8 cellular contexts compared by ENCODE assay signal in the genomic region with DNA sequence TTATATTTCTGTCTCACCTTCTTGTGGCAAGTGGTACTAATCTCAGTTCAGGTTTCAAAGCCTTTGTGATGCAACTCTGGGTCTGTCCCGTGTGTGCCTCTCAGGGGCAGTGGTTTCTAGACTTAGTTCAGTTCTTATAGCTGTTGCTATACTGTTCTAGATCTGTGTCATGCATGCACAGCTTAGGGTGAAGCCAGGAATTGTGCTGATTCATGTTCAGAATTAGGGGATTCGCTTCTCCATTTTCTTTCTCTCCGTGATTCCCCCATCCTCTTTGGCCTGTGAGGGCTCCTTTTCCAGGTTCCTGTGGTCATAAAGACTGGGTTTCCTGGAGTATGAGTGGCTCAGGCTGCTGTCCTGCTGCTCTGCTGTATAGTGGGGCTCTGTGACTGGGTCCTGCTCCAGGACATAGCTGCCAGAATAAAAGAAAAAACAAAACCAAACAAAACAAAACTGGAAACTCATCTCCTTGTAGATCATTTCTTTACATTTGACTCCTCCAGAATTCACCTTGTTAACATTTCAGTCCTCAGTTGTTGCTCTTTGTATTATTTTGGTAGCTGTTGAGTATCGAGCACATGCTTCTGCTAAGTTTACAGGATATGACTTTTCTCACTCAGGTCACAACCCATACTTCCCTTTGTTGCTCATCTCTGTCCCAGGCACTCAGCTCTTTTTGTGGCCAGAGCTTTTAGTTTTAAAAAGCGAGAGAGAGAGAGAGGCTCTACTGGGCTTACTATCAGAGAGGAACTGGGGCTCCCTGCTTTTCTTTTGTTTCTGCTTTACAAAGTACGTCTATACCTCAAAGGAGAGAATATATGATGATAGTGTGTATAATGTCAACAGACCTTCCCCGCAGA. TPM values are rescaled to one million over a fixed set of nuclear protein-coding genes. Genes with fewer than 3 reads are reported as not detected.
DNase-seq lines count a peak whose midpoint lies in the region; ATAC-seq and TF ChIP-seq lines count a peak whose summit lies in the region.

No MANE protein-coding gene starts in this region.

- peak overlapping the region; percentile 81 to 88 for H3K4me3 Mint-ChIP-seq in activated T-cell treated with anti-CD3 and anti-CD28 coated beads, Interleukin-2, amount 50 U/mL, for 72 hours

- in situ Hi-C loops in GM13976 (cut with MboI; ENCODE audit: low sequenced_read_pairs, unreplicated experiment) = no loop called here

- peak overlapping the region; percentile 98 for H3K27ac ChIP-seq in KMS-11
- H3K27ac ChIP-seq in heart right ventricle = peak overlapping the region in 7 of 10 donors; percentile 11 to 75 (median 53)
- H3K27ac ChIP-seq in aorta (ENCODE audit: low read depth in 1 of 2, low read length in 2 of 2) = no peak overlapping the region
- no peak overlapping the region for H3K27ac ChIP-seq in WERI-Rb-1

- DNase-seq in GM13976 (ENCODE audit: low spot score) = peak; percentile 52
- peak; percentile 58 for DNase-seq in H4 (ENCODE audit: low spot score)
- peak; percentile 68 to 75 for DNase-seq in activated T-cell treated with anti-CD3 and anti-CD28 coated beads, Interleukin-2, amount 50 U/mL, for 72 hours
- no peak for DNase-seq in heart right ventricle
- peak; percentile 41 to 51 for DNase-seq in stimulated activated CD4-positive, alpha-beta T cell treated with anti-CD3 and anti-CD28 coated beads, Interleukin-15, amount 100 ng/mL, for 48 hours (ENCODE audit: low read depth in 2 of 2)
- DNase-seq in aorta = no peak
- DNase-seq in WERI-Rb-1 = no peak

- peak overlapping the region; percentile 93 for H3K4me3 ChIP-seq in KMS-11 (IDR thresholded peaks at IDR 0.05; ENCODE audit: insufficient read depth, low read depth, low read length)
- peak overlapping the region in 4 of 10 donors; percentile 1 to 20 (median 4) for H3K4me3 ChIP-seq in heart right ventricle
- no peak overlapping the region for H3K4me3 ChIP-seq in aorta (ENCODE audit: low read length in 2 of 2)
- H3K4me3 ChIP-seq in WERI-Rb-1 (ENCODE audit: low read depth, low read length) = no peak overlapping the region

- H3K36me3 ChIP-seq in KMS-11 (ENCODE audit: insufficient read depth) (no peaks in the 10 kb centered on the region), heart right ventricle (no peaks in the 10 kb centered on the region), aorta (ENCODE audit: control insufficient read depth in 1 of 2, insufficient read depth in 2 of 2, low read length in 1 of 2) (no peaks in the 10 kb centered on the region), WERI-Rb-1 (no peaks in the 10 kb centered on the region)

- peak overlapping the region; percentile 95 for H3K27ac Mint-ChIP-seq in activated T-cell treated with anti-CD3 and anti-CD28 coated beads, Interleukin-2, amount 50 U/mL, for 72 hours

- peaks cover 1 to 4% of the 10 kb centered on the region in 2 donors for H3K9me3 Mint-ChIP-seq in activated T-cell treated with anti-CD3 and anti-CD28 coated beads, Interleukin-2, amount 50 U/mL, for 72 hours

- peaks cover 1 to 12% of the 10 kb centered on the region in 2 donors for H3K36me3 Mint-ChIP-seq in activated T-cell treated with anti-CD3 and anti-CD28 coated beads, Interleukin-2, amount 50 U/mL, for 72 hours (ENCODE audit: insufficient read depth in 2 of 2)

- TF ChIP-seq CTCF in GM13976 (IDR thresholded peaks at IDR 0.05; ENCODE audit: borderline replicate concordance, control extremely low read depth, extremely low read depth, insufficient read depth, missing control alignments) (no peak), KMS-11 (conservative IDR thresholded peaks at IDR 0.05; ENCODE audit: low read depth, low read length) (no peak), heart right ventricle (IDR thresholded peaks at IDR 0.05) (no peak), WERI-Rb-1 (IDR thresholded peaks at IDR 0.05; ENCODE audit: low read depth, low read length) (no peak)

- H3K9me3 ChIP-seq in heart right ventricle (peaks cover 0 to 9% (median 0%) of the 10 kb centered on the region in 11 donors), aorta (ENCODE audit: control insufficient read depth, low read length) (no peaks in the 10 kb centered on the region), WERI-Rb-1 (ENCODE audit: severe bottlenecking) (no peaks in the 10 kb centered on the region)

- WGBS in heart right ventricle, 2 donors = 33% methylated on average over 7 of the region's 7 CpGs
- 64 to 74% methylated on average over 7 of the region's 7 CpGs for WGBS in aorta, 2 donors

- peak overlapping the region; percentile 50 for H2AFZ ChIP-seq in KMS-11 (ENCODE audit: low read depth)

- H3K79me2 ChIP-seq in KMS-11 (ENCODE audit: insufficient read depth, low read depth) = peaks cover 19% of the 10 kb centered on the region; the same call in 1 of the 2 replicates

- H3K4me1 ChIP-seq in KMS-11 (ENCODE audit: low read depth, poor library complexity, severe bottlenecking) (peaks cover 55% of the 10 kb centered on the region), heart right ventricle (peaks cover 0 to 30% (median 23%) of the 10 kb centered on the region in 9 donors), aorta (ENCODE audit: control insufficient read depth in 1 of 2, insufficient read depth in 2 of 2, low read length in 2 of 2) (no peaks in the 10 kb centered on the region)

- ATAC-seq in activated T-cell treated with anti-CD3 and anti-CD28 coated beads, Interleukin-2, amount 50 U/mL, for 72 hours (replicated peaks in 1 of 2) = peak; percentile 90 to 91
- ATAC-seq in heart right ventricle = peak in 7 of 8 donors; percentile 72 to 82 (median 75)
- no peak for ATAC-seq in aorta (ENCODE audit: low FRiP score)

- H4K20me1 ChIP-seq in KMS-11 (ENCODE audit: insufficient read depth) = no peaks in the 10 kb centered on the region

- H3K27me3 Mint-ChIP-seq in activated T-cell treated with anti-CD3 and anti-CD28 coated beads, Interleukin-2, amount 50 U/mL, for 72 hours (ENCODE audit: low read depth) = peaks cover 5% of the 10 kb centered on the region

- H3K27me3 ChIP-seq in KMS-11 (ENCODE audit: insufficient read depth, low read depth) (no peaks in the 10 kb centered on the region), heart right ventricle (no peaks in the 10 kb centered on the region), aorta (ENCODE audit: control insufficient read depth in 1 of 2, insufficient read depth in 2 of 2, low read length in 1 of 2) (no peaks in the 10 kb centered on the region), WERI-Rb-1 (ENCODE audit: insufficient read depth, low read depth, severe bottlenecking) (no peaks in the 10 kb centered on the region)

- peak overlapping the region; percentile 89 for H3K9ac ChIP-seq in KMS-11

- intact Hi-C loops in heart right ventricle (cut with DNase I) (no loop called here), aorta (cut with DNase I) (no loop called here)

- peak overlapping the region; percentile 88 for H3K4me2 ChIP-seq in KMS-11

- peaks cover 58% of the 10 kb centered on the region for H3K4me1 Mint-ChIP-seq in activated T-cell treated with anti-CD3 and anti-CD28 coated beads, Interleukin-2, amount 50 U/mL, for 72 hours (ENCODE audit: low read depth)

RNA-seq across cellular contexts. Expression of gene CERS6, which starts 34.2 kb away (rescaled TPM):
- 14.0 and 18.8 TPM in 2 replicates for total RNA-seq in H4 (2014; rRNA removed; shearing (Covaris generic))
- 10 to 100 TPM; 11.2 to 18.5 TPM for total RNA-seq in activated T-cell treated with anti-CD3 and anti-CD28 coated beads, Interleukin-2, amount 50 U/mL, for 72 hours
- total RNA-seq in heart right ventricle = 10 to 100 TPM; 47.4 to 76.3 (median 58.2) TPM
- polyA plus RNA-seq in heart right ventricle = 10 to 100 TPM; 20.5 to 22.6 TPM
- total RNA-seq in aorta = 10 to 100 TPM in 1 of 2 donors, 1 to 10 TPM in 1; 8.3 to 10.6 TPM
- 1 to 10 TPM; 4.3 to 4.6 TPM for polyA plus RNA-seq in aorta

Comparison
In these comparisons a context has a peak if more than half of its experiments do, and no peak if none do; other contexts are left out.
1. DNase-seq: peak in GM13976 (single experiment), H4 (single experiment), activated T-cell treated with anti-CD3 and anti-CD28 coated beads, Interleukin-2, amount 50 U/mL, for 72 hours (2 of 2) and stimulated activated CD4-positive, alpha-beta T cell treated with anti-CD3 and anti-CD28 coated beads, Interleukin-15, amount 100 ng/mL, for 48 hours (2 of 2); none in heart right ventricle (0 of 2), aorta (0 of 2) and WERI-Rb-1 (single experiment).
2. H3K27ac ChIP-seq: peak in KMS-11 (single experiment) and heart right ventricle (7 of 10); none in aorta (0 of 2) and WERI-Rb-1 (single experiment).